Comparison of ENCODE assay signal across 19 cellular contexts in the genomic region with DNA sequence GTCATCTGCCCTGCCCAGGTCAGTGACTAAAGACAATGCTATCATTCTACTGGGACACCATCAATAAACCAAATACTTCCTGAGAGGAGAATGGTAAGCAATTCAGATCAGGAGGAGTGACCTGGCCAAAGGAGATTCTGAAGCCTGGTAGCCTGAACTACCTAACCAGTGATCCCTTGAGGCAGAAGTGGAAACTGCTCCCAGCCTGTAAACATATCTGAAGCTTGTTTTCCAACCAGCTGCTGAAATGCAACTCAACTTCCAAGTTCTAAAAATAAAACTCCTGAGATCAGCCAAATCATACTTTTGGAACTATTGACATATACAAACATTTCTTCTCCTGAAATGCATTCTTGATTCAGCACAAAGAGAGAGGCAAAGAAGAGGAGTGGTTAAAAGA.
DNase-seq lines count a peak whose midpoint lies in the region; ATAC-seq, FAIRE-seq and TF ChIP-seq lines count a peak whose summit lies in the region.
"Had no signal": no experiment of that assay in that cellular context is flagged by ENCODE, and none has a peak within 500 bp of the region (broad histone marks: within the 10 kb centered on the region; RNA-seq: fewer than 3 reads in every experiment).

No MANE protein-coding gene starts in this region.

- H3K9me3 Mint-ChIP-seq in H9 (no peaks in the 10 kb centered on the region), naive B cell (no peaks in the 10 kb centered on the region)
- H3K9me3 Mint-ChIP-seq: mesothelial cell of epicardium had no signal

- H3K9ac ChIP-seq in H9 (ENCODE audit: extremely low read depth, insufficient read length, low read length): no peak overlapping the region
- no peak overlapping the region for H3K9ac ChIP-seq in H1 (replicated peaks in 1 of 4; ENCODE audit: extremely low read depth in 1 of 4, low read depth in 3 of 4, low read length in 3 of 4)

- H3K36me3 Mint-ChIP-seq in H9 (ENCODE audit: insufficient read depth in 1 of 3, low read depth in 3 of 3): no peaks in the 10 kb centered on the region
- H3K36me3 Mint-ChIP-seq in naive B cell: peaks cover 0 to 5% of the 10 kb centered on the region in 2 donors
- H3K36me3 Mint-ChIP-seq: mesothelial cell of epicardium had no signal

- H3K79me2 ChIP-seq in H9 (ENCODE audit: insufficient read depth, low read length): no peaks in the 10 kb centered on the region
- no peaks in the 10 kb centered on the region for H3K79me2 ChIP-seq in H1 (ENCODE audit: control insufficient read depth in 1 of 2, insufficient read depth in 2 of 2, low read length in 2 of 2)

- H4K5ac ChIP-seq in H9 (ENCODE audit: insufficient read length, low read depth, low read length) (no peak overlapping the region), H1 (ENCODE audit: insufficient read length, low read depth, low read length) (no peak overlapping the region)

- H2BK5ac ChIP-seq in H9 (ENCODE audit: insufficient read length, low read length) (no peak overlapping the region), H1 (ENCODE audit: low read depth, low read length) (no peak overlapping the region)

- H2AFZ ChIP-seq in H9 (ENCODE audit: low read length) (no peak overlapping the region), H1 (ENCODE audit: low read length) (no peak overlapping the region)

- no peak overlapping the region for H3K4me3 Mint-ChIP-seq in H9
- H3K4me3 Mint-ChIP-seq in naive B cell: peak overlapping the region in 1 of 8 donors; percentile 63
- H3K4me3 Mint-ChIP-seq: mesothelial cell of epicardium, T-helper 17 cell had no signal

- H3K27me3 Mint-ChIP-seq in H9 (ENCODE audit: low read depth) (peaks cover 4% of the 10 kb centered on the region; the same call in 1 of the 2 replicates), naive B cell (no peaks in the 10 kb centered on the region)

- no peak overlapping the region for H2BK15ac ChIP-seq in H9 (ENCODE audit: low read depth, low read length)
- H2BK15ac ChIP-seq in H1 (ENCODE audit: low read length): no peak overlapping the region

- no peaks in the 10 kb centered on the region for H3K23me2 ChIP-seq in H9 (ENCODE audit: insufficient read length, low read depth, low read length, poor library complexity, severe bottlenecking)
- no peaks in the 10 kb centered on the region for H3K23me2 ChIP-seq in H1 (ENCODE audit: low read depth, low read length)

- FAIRE-seq in H1 (lab: Jason Lieb, UNC): peak; percentile 24
- FAIRE-seq: endothelial cell of umbilical vein had no signal

- H3K18ac ChIP-seq in H9 (ENCODE audit: insufficient read length, low read depth, low read length): no peak overlapping the region
- H3K18ac ChIP-seq in H1 (ENCODE audit: extremely low read depth, low read length): no peak overlapping the region

- H3K27ac ChIP-seq in H9 (ENCODE audit: insufficient read length, low read depth, low read length) (no peak overlapping the region), H1 (ENCODE audit: low read depth, low read length) (no peak overlapping the region)
- H3K27ac ChIP-seq: adrenal gland, neutrophil, right lobe of liver, testis had no signal

- H3K4ac ChIP-seq in H9 (ENCODE audit: low read depth, low read length) (no peak overlapping the region), H1 (replicated peaks; ENCODE audit: insufficient read length, low read depth, low read length) (no peak overlapping the region)

- H3K4me1 ChIP-seq in BE2C (no peaks in the 10 kb centered on the region; the same call in 1 of the 2 replicates), H9 (ENCODE audit: insufficient read depth, low read length) (no peaks in the 10 kb centered on the region; the same call in 1 of the 2 replicates), H1 (replicated peaks in 1 of 4; ENCODE audit: control insufficient read depth in 3 of 4, insufficient read depth in 4 of 4, low read length in 3 of 4) (no peaks in the 10 kb centered on the region)
- H3K4me1 ChIP-seq: right lobe of liver, testis had no signal

- no peak overlapping the region for H4K91ac ChIP-seq in H9 (ENCODE audit: insufficient read length, low read depth, low read length)
- H4K91ac ChIP-seq in H1 (replicated peaks; ENCODE audit: insufficient read length, low read length): no peak overlapping the region

- H3K56ac ChIP-seq in H9 (ENCODE audit: insufficient read length, low read depth, low read length) (no peak overlapping the region), H1 (replicated peaks; ENCODE audit: insufficient read length, low read depth, low read length) (no peak overlapping the region)

- H3K4me1 Mint-ChIP-seq in H9 (peaks cover 9 to 11% of the 10 kb centered on the region in 2 experiments), naive B cell (peaks cover 59 to 73% (median 70%) of the 10 kb centered on the region in 3 donors)
- H3K4me1 Mint-ChIP-seq: T-helper 17 cell had no signal

- intact Hi-C loops in posterior vena cava (cut with DNase I): no loop called here

- no peaks in the 10 kb centered on the region for H3K9me3 ChIP-seq in BE2C
- no peaks in the 10 kb centered on the region for H3K9me3 ChIP-seq in H9 (ENCODE audit: control insufficient read depth, low read depth, low read length)
- no peaks in the 10 kb centered on the region for H3K9me3 ChIP-seq in H1 (ENCODE audit: insufficient read depth in 2 of 2, low read depth in 1 of 2, low read length in 1 of 2)
- H3K9me3 ChIP-seq: adrenal gland, neutrophil, right lobe of liver, testis had no signal

- peak; percentile 55 to 66 for TF ChIP-seq RAD21 in H1 (IDR thresholded peaks at IDR 0.05 in 1 of 2, conservative IDR thresholded peaks at IDR 0.05 in 1 of 2; ENCODE audit: low read depth in 2 of 2, low read length in 2 of 2)

- no peak overlapping the region for H2BK20ac ChIP-seq in H9 (ENCODE audit: low read depth, low read length, poor library complexity, severe bottlenecking)
- H2BK20ac ChIP-seq in H1 (ENCODE audit: low read length): no peak overlapping the region

- H3K36me3 ChIP-seq in BE2C (no peaks in the 10 kb centered on the region), H1 (ENCODE audit: control insufficient read depth in 2 of 4, insufficient read depth in 4 of 4, low read length in 3 of 4) (no peaks in the 10 kb centered on the region)
- H3K36me3 ChIP-seq: adrenal gland, neutrophil, right lobe of liver had no signal

- TF ChIP-seq EP300 in H1 (IDR thresholded peaks at IDR 0.05; ENCODE audit: borderline replicate concordance in 1 of 2, low read depth in 2 of 2, low read length in 2 of 2): no peak

- H3K27ac Mint-ChIP-seq in H9: no peak overlapping the region
- peak overlapping the region; percentile 28 to 90 (median 68) for H3K27ac Mint-ChIP-seq in naive B cell
- H3K27ac Mint-ChIP-seq: mesothelial cell of epicardium, T-helper 17 cell had no signal

- CTCF ChIA-PET in H1 (lab: Charles Lee; ENCODE audit: partially characterized antibody): interaction anchor here (0.6 to 2.0 kb wide), 8 partner anchors 13 to 237 kb away, joined by 3 to 6 read pairs (median 3); no protein-coding TSS in a partner anchor

- H3T11ph ChIP-seq in H9 (ENCODE audit: low read length): no peak overlapping the region

- no peak overlapping the region for H2BK120ac ChIP-seq in H9 (ENCODE audit: low read depth, low read length, poor library complexity, severe bottlenecking)
- H2BK120ac ChIP-seq in H1 (replicated peaks; ENCODE audit: low read depth, low read length): no peak overlapping the region

- no peak for ATAC-seq in naive B cell (ENCODE audit: low read depth in 2 of 2)
- ATAC-seq: right lobe of liver, T-helper 17 cell had no signal

- H3K27me3 ChIP-seq in BE2C (no peaks in the 10 kb centered on the region), H9 (ENCODE audit: insufficient read depth, low read length) (no peaks in the 10 kb centered on the region), H1 (replicated peaks in 1 of 4; ENCODE audit: control insufficient read depth in 3 of 4, extremely low read depth in 1 of 4, insufficient read depth in 3 of 4, low read length in 3 of 4) (no peaks in the 10 kb centered on the region)
- H3K27me3 ChIP-seq: adrenal gland, right lobe of liver, testis had no signal

- no peaks in the 10 kb centered on the region for H3K79me1 ChIP-seq in H9 (ENCODE audit: insufficient read depth, low read depth, low read length, poor library complexity, severe bottlenecking)
- no peaks in the 10 kb centered on the region for H3K79me1 ChIP-seq in H1 (ENCODE audit: low read depth, low read length)

- H3K23ac ChIP-seq in H9 (ENCODE audit: insufficient read length, low read depth, low read length): no peak overlapping the region
- H3K23ac ChIP-seq in H1 (ENCODE audit: insufficient read length): no peak overlapping the region

- H3K4me2 ChIP-seq in H9 (ENCODE audit: insufficient read depth, insufficient read length, low read length): no peak overlapping the region
- no peak overlapping the region for H3K4me2 ChIP-seq in H1 (ENCODE audit: insufficient read depth in 1 of 2, low read depth in 2 of 2, low read length in 2 of 2)

- no peak overlapping the region for H4K8ac ChIP-seq in H9 (replicated peaks; ENCODE audit: insufficient read length, low read depth, low read length)
- H4K8ac ChIP-seq in H1 (ENCODE audit: extremely low read depth, insufficient read depth, low read length): no peak overlapping the region

- H4K20me1 ChIP-seq in H9 (ENCODE audit: control insufficient read depth, insufficient read depth, insufficient read length): no peaks in the 10 kb centered on the region
- no peaks in the 10 kb centered on the region for H4K20me1 ChIP-seq in H1 (replicated peaks in 1 of 2; ENCODE audit: control insufficient read depth in 1 of 2, insufficient read depth in 2 of 2, low read length in 2 of 2)

- H2AK5ac ChIP-seq in H9 (ENCODE audit: insufficient read length, low read length) (no peak overlapping the region), H1 (ENCODE audit: low read depth, low read length) (no peak overlapping the region)

- H3K14ac ChIP-seq in H9 (ENCODE audit: insufficient read depth, low read length) (no peak overlapping the region), H1 (ENCODE audit: insufficient read length) (no peak overlapping the region)

- no peak for DNase-seq in BE2C
- DNase-seq in H9: no peak
- DNase-seq in H1 (ENCODE audit: low read depth in 1 of 2, low spot score in 2 of 2): no peak
- no peak for DNase-seq in naive B cell
- no peak for DNase-seq in posterior vena cava (ENCODE audit: low spot score)
- DNase-seq in COR-L47 (lab: John Stamatoyannopoulos, UW): no peak
- no peak for DNase-seq in NCI-H1417 treated with DMSO at 0.1 percent for 48 hours (lab: John Stamatoyannopoulos, UW)
- DNase-seq in NCI-H510A (lab: John Stamatoyannopoulos, UW): no peak
- DNase-seq: activated CD4-positive, alpha-beta T cell treated with anti-CD3 and anti-CD28 coated beads for 1 hour; adrenal gland; C1 segment of cervical spinal cord; DMS153; NCI-H1436; right lobe of liver; T-helper 17 cell; testis had no signal

- H2BK12ac ChIP-seq in H9 (ENCODE audit: insufficient read length, low read depth, low read length) (no peak overlapping the region), H1 (ENCODE audit: low read depth, low read length) (no peak overlapping the region)

- peak; percentile 12; the same call in 1 of the 2 replicates for TF ChIP-seq CTCF in BE2C (IDR thresholded peaks at IDR 0.05; ENCODE audit: low read depth, low read length)
- TF ChIP-seq CTCF in H9 (conservative IDR thresholded peaks at IDR 0.05): peak; percentile 51
- peak in 2 of 3 experiments; percentile 25 to 41; a peak in 2 of 4 replicates for TF ChIP-seq CTCF in H1 (IDR thresholded peaks at IDR 0.05; ENCODE audit: control extremely low read depth in 1 of 3, insufficient read depth in 1 of 3, low read depth in 1 of 3, low read length in 3 of 3)

- POLR2A ChIA-PET in H1 (lab: Charles Lee; ENCODE audit: partially characterized antibody): no interaction called here

- no peak for TF ChIP-seq POLR2A in H1 (IDR thresholded peaks at IDR 0.05; ENCODE audit: control extremely low read depth in 1 of 2, low read depth in 2 of 2, low read length in 2 of 2)

- H3K4me3 ChIP-seq in BE2C (ENCODE audit: low read depth, low read length): no peak overlapping the region
- H3K4me3 ChIP-seq in H1 (ENCODE audit: extremely low read depth in 1 of 4, insufficient read depth in 2 of 4, low read depth in 3 of 4, low read length in 4 of 4): no peak overlapping the region
- H3K4me3 ChIP-seq: adrenal gland, right lobe of liver, testis had no signal

Comparison
In these comparisons a context has a peak if more than half of its experiments do, and no peak if none do; other contexts are left out.
1. H3K27ac Mint-ChIP-seq: peak in naive B cell (6 of 6); none in H9 (0 of 3).
2. Peak in every context shown above with its lines, with median percentiles within 50 percentile points of each other: CTCF ChIP-seq.